Comparison of ENCODE assay signal across 9 cellular contexts in the genomic region with DNA sequence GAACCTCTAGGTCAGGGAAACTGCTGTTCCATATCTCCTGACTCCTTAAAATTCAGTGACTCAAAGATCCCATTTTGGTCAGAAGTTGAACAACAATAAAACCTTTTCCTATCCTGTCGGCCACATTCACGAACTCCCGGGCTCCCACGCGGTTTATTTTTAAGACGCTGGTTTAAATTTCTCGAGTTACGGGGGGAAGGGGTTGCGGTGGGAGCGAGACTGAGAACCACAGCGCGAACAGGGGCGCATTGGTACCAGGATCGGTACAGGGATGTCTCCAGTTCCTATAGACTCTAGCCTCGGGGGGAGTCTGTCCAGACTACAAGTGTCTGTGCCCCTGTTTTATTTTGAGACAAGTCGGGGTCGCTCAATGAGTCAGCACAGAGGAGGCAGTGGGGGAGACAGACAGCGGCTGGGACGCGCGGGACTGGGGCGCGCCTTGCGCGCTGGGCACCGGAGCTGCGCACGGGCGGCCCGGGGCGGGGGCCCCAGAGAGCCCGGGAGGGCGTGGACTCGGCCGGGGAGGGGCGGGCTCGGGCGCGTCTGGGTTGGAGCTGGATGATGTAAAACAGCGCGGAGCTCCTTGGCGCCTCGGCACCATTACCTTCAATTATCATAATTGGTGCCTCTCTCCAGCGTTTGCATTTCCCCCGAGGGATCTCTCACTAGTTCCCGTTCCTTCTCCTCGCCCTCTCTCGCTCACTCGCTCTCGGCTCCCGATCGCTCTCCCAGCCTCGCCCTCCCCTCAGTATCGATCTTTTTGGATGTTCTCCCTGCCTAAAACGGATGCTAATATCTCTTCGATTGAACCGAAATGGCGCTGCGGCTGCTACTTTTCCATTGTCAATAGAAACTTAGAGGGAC. TPM values are rescaled to one million over a fixed set of nuclear protein-coding genes. Genes with fewer than 3 reads are reported as not detected.
DNase-seq lines count a peak whose midpoint lies in the region; ATAC-seq and TF ChIP-seq lines count a peak whose summit lies in the region.
"Had no signal": no experiment of that assay in that cellular context is flagged by ENCODE, and none has a peak within 500 bp of the region (broad histone marks: within the 10 kb centered on the region; RNA-seq: fewer than 3 reads in every experiment).

No MANE protein-coding gene starts in this region.

- peak overlapping the region; percentile 90 for H2AFZ ChIP-seq in SK-N-SH (ENCODE audit: low read depth)

- WGBS in SK-N-SH (ENCODE audit: low lambda C conversion rate) = 3% methylated on average over 35 of the region's 59 CpGs
- WGBS in body of pancreas, 2 donors = 1 to 2% methylated on average over 54 to 59 of the region's 59 CpGs

- no peak for TF ChIP-seq EP300 in SK-N-SH (IDR thresholded peaks at IDR 0.05; ENCODE audit: borderline replicate concordance in 1 of 2, low read depth in 1 of 2, low read length in 1 of 2)

- H3K9me3 Mint-ChIP-seq in immature natural killer cell = no peaks in the 10 kb centered on the region

- H3K27ac Mint-ChIP-seq in immature natural killer cell = no peak overlapping the region

- H4K20me1 ChIP-seq in SK-N-SH (ENCODE audit: insufficient read depth) = no peaks in the 10 kb centered on the region

- 0 out of 4 replicates have a peak overlapping the region, but pooled peaks of 1 of the 2 experiments have one; percentile 2 for H3K27ac ChIP-seq in SK-N-SH (ENCODE audit: low read depth in 2 of 2, low read length in 1 of 2)
- no peak overlapping the region for H3K27ac ChIP-seq in body of pancreas
- H3K27ac ChIP-seq: C4-2B had no signal

- peaks cover 14% of the 10 kb centered on the region; the same call in 1 of the 2 replicates for H3K27me3 ChIP-seq in SK-N-SH (ENCODE audit: insufficient read depth)
- peaks cover 0 to 16% of the 10 kb centered on the region in 2 donors for H3K27me3 ChIP-seq in body of pancreas

- intact Hi-C loops in body of pancreas (cut with DNase I) = loop anchor here (10.0 kb wide), 1 partner anchor 456 kb away; no protein-coding TSS in a partner anchor

- no peaks in the 10 kb centered on the region for H3K9me2 ChIP-seq in SK-N-SH

- POLR2A ChIA-PET in SK-N-SH (lab: Yijun Ruan, JAX) = no interaction called here

- no peaks in the 10 kb centered on the region for H3K9me3 ChIP-seq in SK-N-SH
- no peaks in the 10 kb centered on the region for H3K9me3 ChIP-seq in body of pancreas

- H3K36me3 ChIP-seq in SK-N-SH (replicated peaks in 1 of 2; ENCODE audit: control insufficient read depth in 1 of 2, insufficient read depth in 2 of 2, low read length in 1 of 2) = no peaks in the 10 kb centered on the region
- H3K36me3 ChIP-seq in body of pancreas (replicated peaks in 1 of 2; ENCODE audit: insufficient read depth in 1 of 2, low read depth in 2 of 2) = no peaks in the 10 kb centered on the region

- H3K4me1 Mint-ChIP-seq in immature natural killer cell = peaks cover 8 to 13% of the 10 kb centered on the region in 2 donors

- peak; percentile 46 for ATAC-seq in body of pancreas
- ATAC-seq in HG03571 (IDR thresholded peaks at IDR 0.05; ENCODE audit: unreplicated experiment) = no peak
- no peak for ATAC-seq in GM21825 (IDR thresholded peaks at IDR 0.05; ENCODE audit: unreplicated experiment)

- no peak for TF ChIP-seq POLR2A in body of pancreas (IDR thresholded peaks at IDR 0.05)

- no peak for TF ChIP-seq CTCF in SK-N-SH (IDR thresholded peaks at IDR 0.05)
- no peak for TF ChIP-seq CTCF in body of pancreas (IDR thresholded peaks at IDR 0.05)

- H3K36me3 Mint-ChIP-seq in immature natural killer cell = no peaks in the 10 kb centered on the region

- no peaks in the 10 kb centered on the region for H3F3A ChIP-seq in SK-N-SH (replicated peaks; ENCODE audit: insufficient read depth)

- H3K4me3 Mint-ChIP-seq in immature natural killer cell = peak overlapping the region in 3 of 5 donors; percentile 25 to 48 (median 45)

- TF ChIP-seq RAD21 in SK-N-SH (IDR thresholded peaks at IDR 0.05; ENCODE audit: low read length) = no peak

- no peak overlapping the region; the same call in 1 of the 2 replicates for H3K9ac ChIP-seq in SK-N-SH

- H3K4me2 ChIP-seq in SK-N-SH = peak overlapping the region; percentile 95

- H3K4me3 ChIP-seq in SK-N-SH (ENCODE audit: low read depth in 2 of 2, low read length in 1 of 2) (peak overlapping the region; percentile 51 to 67), body of pancreas (no peak overlapping the region)

- CTCF ChIA-PET in SK-N-SH (lab: Yijun Ruan, JAX) = interaction anchor here (0.8 to 8.8 kb wide), 5 partner anchors 9 to 636 kb away, joined by 3 to 133 read pairs (median 3); a partner anchor contains a TSS

- DNase-seq in DMS79 treated with DMSO at 0.1 percent for 48 hours (lab: John Stamatoyannopoulos, UW) (peak; percentile 9), DMS79 (lab: John Stamatoyannopoulos, UW) (no peak), SK-N-SH (peak; percentile 88), body of pancreas (peak; percentile 14 to 65 (median 29)), immature natural killer cell (no peak)
- DNase-seq in stimulated activated CD4-positive, alpha-beta T cell treated with anti-CD3 and anti-CD28 coated beads, Interleukin-1b, Interleukin-23, amount 100 ng/mL, for 4 hours (ENCODE audit: low read depth in 2 of 2) = peak; percentile 32 to 41

- H3K4me1 ChIP-seq in SK-N-SH (ENCODE audit: control insufficient read depth in 1 of 2, insufficient read depth in 2 of 2, low read depth in 1 of 2, low read length in 1 of 2) = no peaks in the 10 kb centered on the region; a peak in 1 of 4 replicates
- H3K4me1 ChIP-seq in body of pancreas = peaks cover 19% of the 10 kb centered on the region

- H3K27me3 Mint-ChIP-seq in immature natural killer cell (ENCODE audit: low read depth in 3 of 3) = peaks cover 11 to 35% (median 14%) of the 10 kb centered on the region in 3 donors

- H3K79me2 ChIP-seq in SK-N-SH (ENCODE audit: insufficient read depth) = no peaks in the 10 kb centered on the region

TF ChIP-seq in SK-N-SH, 30 proteins besides CTCF, POLR2A, EP300 and RAD21:
- no peak for TF ChIP-seq JUND (IDR thresholded peaks at IDR 0.05)
- peak; percentile 40; the same call in 1 of the 2 replicates for TF ChIP-seq NRF1 (IDR thresholded peaks at IDR 0.05; ENCODE audit: low read depth, low read length)

RNA-seq across cellular contexts. Expression of a gene that starts 8.7 kb away (rescaled TPM):
- 2.8 and 2.9 TPM in 2 replicates for polyA plus RNA-seq in SK-N-SH (2012; rRNA removed)
- polyA plus RNA-seq in SK-N-SH (2012; cell fraction: cytosol; rRNA removed) = 3.0 and 4.1 TPM in 2 replicates
- 3.3 and 3.8 TPM in 2 replicates for polyA plus RNA-seq in SK-N-SH (2012; cell fraction: nucleus; rRNA removed)
- total RNA-seq in body of pancreas = 10 to 100 TPM in 1 of 2 donors, 1 to 10 TPM in 1; 9.1 to 26.0 TPM
- polyA plus RNA-seq in immature natural killer cell = under 1 TPM in 2 of 3 donors, not detected in 1; 0.23 to 0.28 TPM

Comparison
In these comparisons a context has a peak if more than half of its experiments do, and no peak if none do; other contexts are left out.
1. DNase-seq: peak in DMS79 treated with DMSO at 0.1 percent for 48 hours (single experiment), SK-N-SH (single experiment), body of pancreas (4 of 4) and stimulated activated CD4-positive, alpha-beta T cell treated with anti-CD3 and anti-CD28 coated beads, Interleukin-1b, Interleukin-23, amount 100 ng/mL, for 4 hours (2 of 2); none in DMS79 (single experiment) and immature natural killer cell (0 of 3).
2. H3K4me3 ChIP-seq: peak in SK-N-SH (2 of 2); none in body of pancreas (0 of 2).